ENCODE assay signal across 10 cellular contexts in genomic region chr11:36456136-36456535, GRCh38. TPM values are rescaled to one million over a fixed set of nuclear protein-coding genes. Genes with fewer than 3 reads are reported as not detected.
DNase-seq lines count a peak whose midpoint lies in the region; ATAC-seq and TF ChIP-seq lines count a peak whose summit lies in the region.
"Had no signal": no experiment of that assay in that cellular context is flagged by ENCODE, and none has a peak within 500 bp of the region (broad histone marks: within the 10 kb centered on the region; RNA-seq: fewer than 3 reads in every experiment).

No MANE protein-coding gene starts in this region.

- H4K20me1 ChIP-seq in PC-9 (ENCODE audit: insufficient read depth), result no peaks in the 10 kb centered on the region

- H3K27me3 Mint-ChIP-seq in endodermal cell (ENCODE audit: insufficient read depth) (peaks cover 37% of the 10 kb centered on the region), natural killer cell (ENCODE audit: low read depth in 2 of 2) (no peaks in the 10 kb centered on the region)

- no peak overlapping the region for H3K4me3 ChIP-seq in PC-9
- no peak overlapping the region for H3K4me3 ChIP-seq in endodermal cell (ENCODE audit: low read length)
- no peak overlapping the region for H3K4me3 ChIP-seq in transverse colon

- TF ChIP-seq POLR2A in transverse colon (IDR thresholded peaks at IDR 0.05), result no peak

- ATAC-seq in natural killer cell, result no peak

- peak overlapping the region; percentile 48; the same call in 1 of the 2 replicates for H3K4me2 ChIP-seq in PC-9

- no peak overlapping the region for H3K4me3 Mint-ChIP-seq in endodermal cell
- H3K4me3 Mint-ChIP-seq in natural killer cell, result no peak overlapping the region

- DNase-seq in PC-9, result no peak
- peak; percentile 38 for DNase-seq in endodermal cell
- DNase-seq in natural killer cell, result no peak
- no peak for DNase-seq in transverse colon
- no peak for DNase-seq in cortex of kidney (lab: John Stamatoyannopoulos, UW)
- no peak for DNase-seq in superior temporal gyrus (ENCODE audit: extremely low spot score)
- DNase-seq in HuH-7 (ENCODE audit: low spot score), result no peak
- no peak for DNase-seq in retina
- DNase-seq: activated CD8-positive, alpha-beta memory T cell treated with anti-CD3 and anti-CD28 coated beads, Interleukin-2, amount 50 U/mL, for 4 hours; DMS153 had no signal

- no peak overlapping the region for H2AFZ ChIP-seq in PC-9

- peaks cover 33% of the 10 kb centered on the region for H3K4me1 Mint-ChIP-seq in endodermal cell
- peaks cover 85 to 92% of the 10 kb centered on the region in 2 donors for H3K4me1 Mint-ChIP-seq in natural killer cell

- no peak overlapping the region for H3K9ac ChIP-seq in endodermal cell (ENCODE audit: extremely low read depth, low read length, poor library complexity, severe bottlenecking)

- in situ Hi-C loops in transverse colon (cut with MboI; ENCODE audit: low pct_ligation_motif_present in 1 of 4, low pct_unique_long_range_greater_than_20kb in 1 of 4, low sequenced_read_pairs in 3 of 4), result no loop called here

- no TSS peak for BruUV-seq in PC-9 (replicated peaks; lab: Mats Ljungman, UMichigan)

- H3K27ac ChIP-seq in PC-9 (peak overlapping the region; percentile 59), endodermal cell (ENCODE audit: low read depth, low read length) (peak overlapping the region; percentile 97), transverse colon (peak overlapping the region; percentile 60 to 63 (median 62))

- peaks cover 26% of the 10 kb centered on the region; the same call in 1 of the 2 replicates for H3F3A ChIP-seq in PC-9 (ENCODE audit: insufficient read depth, low read depth)

- TF ChIP-seq CTCF in PC-9 (conservative IDR thresholded peaks at IDR 0.05), result no peak
- no peak for TF ChIP-seq CTCF in endodermal cell (conservative IDR thresholded peaks at IDR 0.05)
- no peak for TF ChIP-seq CTCF in natural killer cell (IDR thresholded peaks at IDR 0.05)
- no peak for TF ChIP-seq CTCF in transverse colon (IDR thresholded peaks at IDR 0.05)

- WGBS in endodermal cell (ENCODE audit: insufficient coverage in 1 of 2, insufficient read length in 1 of 2), 2 experiments, result 90 to 100% methylated on average over 5 to 6 of the region's 6 CpGs
- 69% methylated on average over 6 of the region's 6 CpGs; no CpG with 5 or more reads in 1 of the 2 donors for WGBS in transverse colon (ENCODE audit: low coverage in 1 of 2), 2 donors

- CTCF ChIA-PET in PC-9 (lab: Charles Lee), result interaction anchor here (0.5 to 0.9 kb wide), 4 partner anchors 18 to 198 kb away, joined by 3 to 5 read pairs (median 4); no protein-coding TSS in a partner anchor

- H3K9me3 ChIP-seq in PC-9 (ENCODE audit: insufficient read depth, low read depth) (no peaks in the 10 kb centered on the region), endodermal cell (ENCODE audit: control insufficient read depth, low read length) (no peaks in the 10 kb centered on the region), transverse colon (no peaks in the 10 kb centered on the region)

- H3K9me3 Mint-ChIP-seq in endodermal cell (no peaks in the 10 kb centered on the region), natural killer cell (no peaks in the 10 kb centered on the region)

- POLR2A ChIA-PET in PC-9 (lab: Charles Lee; ENCODE audit: unreplicated experiment), result interaction anchor here (0.6 kb wide), 1 partner anchor 9 kb away, joined by 3 read pairs; no protein-coding TSS in a partner anchor

- H3K36me3 ChIP-seq in PC-9 (ENCODE audit: low read depth) (no peaks in the 10 kb centered on the region), endodermal cell (ENCODE audit: control insufficient read depth, insufficient read depth, low read length) (no peaks in the 10 kb centered on the region), transverse colon (peaks cover 0 to 7% (median 2%) of the 10 kb centered on the region in 4 donors)

- no peak for TF ChIP-seq EP300 in transverse colon (IDR thresholded peaks at IDR 0.05; ENCODE audit: low read depth)

- H3K4me1 ChIP-seq in PC-9 (replicated peaks; ENCODE audit: insufficient read depth), result peaks cover 50% of the 10 kb centered on the region
- H3K4me1 ChIP-seq in endodermal cell (ENCODE audit: control insufficient read depth, insufficient read depth, low read length), result peaks cover 18% of the 10 kb centered on the region
- H3K4me1 ChIP-seq in transverse colon, result peaks cover 0 to 34% (median 19%) of the 10 kb centered on the region in 4 donors

- H3K27ac Mint-ChIP-seq in endodermal cell, result no peak overlapping the region
- H3K27ac Mint-ChIP-seq in natural killer cell, result peak overlapping the region; percentile 53 to 88

- intact Hi-C loops in PC-9 (cut with micrococcal nuclease; ENCODE audit: unreplicated experiment) (no loop called here), natural killer cell (cut with micrococcal nuclease) (no loop called here), transverse colon (cut with DNase I; ENCODE audit: low total_unique reads) (no loop called here)

- H3K36me3 Mint-ChIP-seq in endodermal cell (ENCODE audit: low read depth), result no peaks in the 10 kb centered on the region
- peaks cover 41% of the 10 kb centered on the region for H3K36me3 Mint-ChIP-seq in natural killer cell

- no peaks in the 10 kb centered on the region for H3K9me2 ChIP-seq in PC-9 (ENCODE audit: insufficient read depth)

- no peaks in the 10 kb centered on the region for H3K79me2 ChIP-seq in PC-9 (ENCODE audit: low read depth)

- H3K27me3 ChIP-seq in PC-9 (ENCODE audit: insufficient read depth, low read depth) (no peaks in the 10 kb centered on the region), endodermal cell (ENCODE audit: control insufficient read depth, insufficient read depth, low read length, poor library complexity, severe bottlenecking) (peaks cover 26% of the 10 kb centered on the region), transverse colon (no peaks in the 10 kb centered on the region)

RNA-seq across cellular contexts. Expression of gene TRAF6, which starts 53.9 kb away (rescaled TPM):
- 8.0 and 9.2 TPM in 2 replicates for total RNA-seq in PC-9 (2021)
- total RNA-seq in endodermal cell, result 10 to 100 TPM; 10.0 to 11.4 TPM
- polyA plus RNA-seq in endodermal cell (2013, experiment 1 of 2), result 11.5 TPM
- 10.3 TPM for polyA plus RNA-seq in endodermal cell (2013, experiment 2 of 2)
- 10 to 100 TPM; 37.9 to 43.3 (median 40.2) TPM for total RNA-seq in natural killer cell
- total RNA-seq in transverse colon, result 10 to 100 TPM in 2 of 4 donors, 1 to 10 TPM in 1, under 1 TPM in 1; 0.80 to 16.4 (median 10.4) TPM
